10 cellular contexts compared by ENCODE assay signal in the genomic region with DNA sequence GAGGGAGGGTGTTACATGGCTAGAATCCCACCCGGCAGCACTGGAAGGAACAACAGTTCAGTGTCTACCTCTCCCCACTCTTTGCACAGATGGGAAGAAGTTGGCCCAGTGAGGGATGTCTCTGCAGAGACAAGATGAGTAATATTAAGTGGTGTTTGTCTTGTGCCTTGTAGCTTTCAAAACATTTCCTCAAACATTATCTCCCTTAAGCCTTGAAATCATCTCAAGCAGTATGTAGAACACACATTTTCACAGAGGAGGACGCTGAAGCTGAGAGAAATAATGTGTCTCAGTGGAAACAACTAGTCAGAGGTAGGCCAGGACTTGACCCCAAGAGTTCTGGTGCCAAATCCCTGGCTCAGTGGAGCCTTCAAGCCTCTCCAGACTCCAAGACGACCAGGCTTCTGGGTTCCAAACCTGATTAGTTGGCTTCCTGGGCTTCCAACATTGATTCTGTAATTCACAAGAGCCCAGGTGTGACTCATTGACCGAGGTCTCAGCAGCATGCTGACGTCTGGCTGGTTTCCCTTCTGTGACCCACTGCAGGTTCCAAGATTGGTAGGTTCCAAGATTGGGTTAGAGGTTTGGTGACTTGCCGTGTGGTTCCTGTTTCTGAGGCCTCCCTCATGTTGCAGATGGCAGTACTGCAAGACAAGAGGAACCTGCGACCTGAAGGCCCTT. TPM values are rescaled to one million over a fixed set of nuclear protein-coding genes. Genes with fewer than 3 reads are reported as not detected.
A peak's percentile ranks its signal among the peaks of the same experiment; 100 is the strongest.
DNase-seq lines count a peak whose midpoint lies in the region; ATAC-seq and TF ChIP-seq lines count a peak whose summit lies in the region.
"Had no signal": no experiment of that assay in that cellular context is flagged by ENCODE, and none has a peak within 500 bp of the region (broad histone marks: within the 10 kb centered on the region; RNA-seq: fewer than 3 reads in every experiment).

No MANE protein-coding gene starts in this region.

- TF ChIP-seq POLR2A in uterus (IDR thresholded peaks at IDR 0.05): no peak

- CTCF ChIA-PET in BJ (lab: Yijun Ruan, JAX): interaction anchor here (0.6 to 1.2 kb wide), 4 partner anchors 9 to 32 kb away, joined by 3 to 4 read pairs (median 4); no protein-coding TSS in a partner anchor

- H3K27ac ChIP-seq in lower lobe of right lung: no peak overlapping the region
- H3K27ac ChIP-seq in caudate nucleus (ENCODE audit: low read depth, low read length): no peak overlapping the region
- H3K27ac ChIP-seq in uterus: peak overlapping the region in 1 of 2 donors; percentile 65
- H3K27ac ChIP-seq: cardiac muscle cell had no signal

- H3K4me3 ChIP-seq in BJ (ENCODE audit: low read depth, low read length) (no peak overlapping the region), lower lobe of right lung (no peak overlapping the region), uterus (no peak overlapping the region)
- H3K4me3 ChIP-seq: cardiac muscle cell had no signal

- H3K9me3 ChIP-seq in lower lobe of right lung (no peaks in the 10 kb centered on the region), uterus (no peaks in the 10 kb centered on the region)

- POLR2A ChIA-PET in BJ (lab: Charles Lee): no interaction called here

- H3K4me1 ChIP-seq in lower lobe of right lung (no peaks in the 10 kb centered on the region), uterus (no peaks in the 10 kb centered on the region)

- TF ChIP-seq CTCF in BJ (IDR thresholded peaks at IDR 0.05; ENCODE audit: insufficient read depth, low read depth, low read length): no peak
- TF ChIP-seq CTCF in lower lobe of right lung (IDR thresholded peaks at IDR 0.05): no peak
- no peak for TF ChIP-seq CTCF in uterus (IDR thresholded peaks at IDR 0.05)

- no peaks in the 10 kb centered on the region for H3K27me3 ChIP-seq in BJ (ENCODE audit: control insufficient read depth, insufficient read depth, low read length)
- H3K27me3 ChIP-seq in lower lobe of right lung (ENCODE audit: low read depth): no peaks in the 10 kb centered on the region
- H3K27me3 ChIP-seq in uterus: no peaks in the 10 kb centered on the region
- H3K27me3 ChIP-seq: cardiac muscle cell had no signal

- intact Hi-C loops in lower lobe of right lung (cut with DNase I) (no loop called here), uterus (cut with DNase I; ENCODE audit: low total_unique reads) (no loop called here)

- DNase-seq in BJ (ENCODE audit: low read depth) (peak; percentile 15), KBM-7 (peak; percentile 24), amniotic epithelial cell (ENCODE audit: low read depth) (peak; percentile 72), iris pigment epithelial cell (ENCODE audit: low read depth) (peak; percentile 82), lower lobe of right lung (no peak), caudate nucleus (lab: John Stamatoyannopoulos, UW) (no peak), uterus (no peak), NCI-H82 treated with DMSO at 0.1 percent for 48 hours (lab: John Stamatoyannopoulos, UW; ENCODE audit: unreplicated experiment) (no peak)
- DNase-seq: kidney glomerular epithelial cell had no signal

- in situ Hi-C loops in KBM-7 (cut with MboI; ENCODE audit: low pct_unique_long_range_greater_than_20kb, low sequenced_read_pairs): loop anchor here (10.0 kb wide), 1 partner anchor 54 kb away; the partner anchor contains the start of gene B9D1

- H3K36me3 ChIP-seq in BJ (ENCODE audit: control insufficient read depth, insufficient read depth, low read length) (no peaks in the 10 kb centered on the region), lower lobe of right lung (no peaks in the 10 kb centered on the region), uterus (no peaks in the 10 kb centered on the region)
- H3K36me3 ChIP-seq: cardiac muscle cell had no signal

- no peak for ATAC-seq in lower lobe of right lung

RNA-seq across cellular contexts. Expression of gene RNF112, which starts 7.4 kb away (rescaled TPM):
- polyA plus RNA-seq in BJ (2011; rRNA removed): 0.60 and 0.70 TPM in 2 replicates
- polyA minus RNA-seq in BJ (2011; rRNA and poly(A)+ RNA removed): 0.33 TPM in 1 of 2 replicates, not detected in the other
- 1.8 TPM for total RNA-seq in lower lobe of right lung
- 10 to 100 TPM in 1 of 4 donors, 1 to 10 TPM in 2, under 1 TPM in 1; 0.88 to 14.7 (median 3.7) TPM for total RNA-seq in uterus

RNA-seq across cellular contexts. Expression of gene MFAP4, which starts 31.5 kb away (rescaled TPM):
- polyA plus RNA-seq in BJ (2011; rRNA removed): 62.1 and 86.8 TPM in 2 replicates
- polyA minus RNA-seq in BJ (2011; rRNA and poly(A)+ RNA removed): 30.4 and 39.1 TPM in 2 replicates
- 179 TPM for total RNA-seq in lower lobe of right lung
- 100 to 1,000 TPM in 2 of 4 donors, 10 to 100 TPM in 2; 81.2 to 149 (median 117) TPM for total RNA-seq in uterus

RNA-seq across cellular contexts. Expression of gene MAPK7, which starts 40.2 kb away (rescaled TPM):
- polyA plus RNA-seq in BJ (2011; rRNA removed): 6.0 and 10.7 TPM in 2 replicates
- polyA minus RNA-seq in BJ (2011; rRNA and poly(A)+ RNA removed): 22.8 and 39.5 TPM in 2 replicates
- 22.2 TPM for total RNA-seq in lower lobe of right lung
- total RNA-seq in uterus: 10 to 100 TPM in 3 of 4 donors, 1 to 10 TPM in 1; 3.3 to 72.8 (median 18.3) TPM

RNA-seq across cellular contexts. Expression of gene B9D1, which starts 55.9 kb away (rescaled TPM):
- polyA plus RNA-seq in BJ (2011; rRNA removed): 43.3 and 55.8 TPM in 2 replicates
- 10.3 and 24.5 TPM in 2 replicates for polyA minus RNA-seq in BJ (2011; rRNA and poly(A)+ RNA removed)
- total RNA-seq in lower lobe of right lung: 11.3 TPM
- total RNA-seq in uterus: 100 to 1,000 TPM in 1 of 4 donors, 10 to 100 TPM in 2, 1 to 10 TPM in 1; 3.8 to 105 (median 25.6) TPM

Comparison
In these comparisons a context has a peak if more than half of its experiments do, and no peak if none do; other contexts are left out.
1. DNase-seq: peak in BJ (single experiment), KBM-7 (single experiment), amniotic epithelial cell (single experiment) and iris pigment epithelial cell (single experiment); none in lower lobe of right lung (single experiment), caudate nucleus (0 of 61), uterus (0 of 2) and NCI-H82 treated with DMSO at 0.1 percent for 48 hours (single experiment).